In the genomic region with DNA sequence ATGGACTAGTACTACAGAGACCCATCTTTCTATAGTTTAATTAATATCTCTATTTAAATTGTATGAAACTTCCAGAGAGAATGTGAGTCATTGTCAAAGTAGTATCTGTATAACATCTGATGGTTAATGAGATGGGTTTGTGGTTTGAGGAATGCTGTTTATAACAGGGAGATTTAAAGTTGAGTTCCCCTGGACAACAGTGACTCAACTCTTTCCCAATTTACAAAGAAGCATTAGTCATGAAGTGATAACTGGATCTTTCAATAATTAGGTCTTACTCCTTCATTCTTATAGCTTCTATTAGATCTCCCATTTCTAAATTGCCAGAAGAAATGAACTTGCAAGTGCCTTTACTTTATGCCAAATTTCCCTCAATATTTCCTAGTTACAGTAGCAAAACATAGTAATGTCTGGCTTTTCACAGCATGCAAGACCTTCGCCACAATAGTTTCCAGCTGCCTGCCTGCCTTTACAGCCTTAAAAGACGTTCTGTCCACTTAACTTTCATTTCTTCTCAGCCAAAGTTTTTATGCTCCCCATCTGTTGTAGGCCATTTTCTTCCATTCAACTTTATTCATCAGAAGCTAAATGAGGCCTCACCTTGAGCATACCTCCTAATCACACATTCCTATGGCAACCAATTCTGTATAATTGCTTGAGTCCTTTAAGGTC, we compare ENCODE assay signal across 1 cellular context.
A peak's percentile ranks its signal among the peaks of the same experiment; 100 is the strongest.
TF ChIP-seq lines count a peak whose summit lies in the region.

No MANE protein-coding gene starts in this region.

TF ChIP-seq in SK-N-SH, 30 proteins besides CTCF, POLR2A, EP300 and RAD21 (continued from another document):
- TF ChIP-seq FOXM1 (IDR thresholded peaks at IDR 0.05; ENCODE audit: low read depth) (peak; percentile 97), RCOR1 (IDR thresholded peaks at IDR 0.05; ENCODE audit: low read length) (no peak), POLR2AphosphoS5 (IDR thresholded peaks at IDR 0.05; ENCODE audit: low read depth, low read length) (peak; percentile 92), JUND (IDR thresholded peaks at IDR 0.05) (peak; percentile 99), FOSL2 (IDR thresholded peaks at IDR 0.05; ENCODE audit: borderline replicate concordance, low read depth) (peak; percentile 99), TEAD4 (IDR thresholded peaks at IDR 0.05; ENCODE audit: borderline replicate concordance, insufficient read depth) (peak; percentile 97), MEF2A (IDR thresholded peaks at IDR 0.05; ENCODE audit: borderline replicate concordance, low read depth) (peak; percentile 67; the same call in 1 of the 2 replicates), USF1 (IDR thresholded peaks at IDR 0.05; ENCODE audit: borderline replicate concordance, low read depth) (no peak)
- TF ChIP-seq, protein P1, sequence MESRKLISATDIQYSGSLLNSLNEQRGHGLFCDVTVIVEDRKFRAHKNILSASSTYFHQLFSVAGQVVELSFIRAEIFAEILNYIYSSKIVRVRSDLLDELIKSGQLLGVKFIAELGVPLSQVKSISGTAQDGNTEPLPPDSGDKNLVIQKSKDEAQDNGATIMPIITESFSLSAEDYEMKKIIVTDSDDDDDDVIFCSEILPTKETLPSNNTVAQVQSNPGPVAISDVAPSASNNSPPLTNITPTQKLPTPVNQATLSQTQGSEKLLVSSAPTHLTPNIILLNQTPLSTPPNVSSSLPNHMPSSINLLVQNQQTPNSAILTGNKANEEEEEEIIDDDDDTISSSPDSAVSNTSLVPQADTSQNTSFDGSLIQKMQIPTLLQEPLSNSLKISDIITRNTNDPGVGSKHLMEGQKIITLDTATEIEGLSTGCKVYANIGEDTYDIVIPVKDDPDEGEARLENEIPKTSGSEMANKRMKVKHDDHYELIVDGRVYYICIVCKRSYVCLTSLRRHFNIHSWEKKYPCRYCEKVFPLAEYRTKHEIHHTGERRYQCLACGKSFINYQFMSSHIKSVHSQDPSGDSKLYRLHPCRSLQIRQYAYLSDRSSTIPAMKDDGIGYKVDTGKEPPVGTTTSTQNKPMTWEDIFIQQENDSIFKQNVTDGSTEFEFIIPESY (IDR thresholded peaks at IDR 0.05; ENCODE audit: borderline replicate concordance, low read depth) = peak; percentile 71; the same call in 1 of the 2 replicates
